Comparison of ENCODE assay signal across 1 cellular context in genomic region chr2:130336150-130336876, GRCh38.
TF ChIP-seq lines count a peak whose summit lies in the region.

No MANE protein-coding gene starts in this region.

TF ChIP-seq in HepG2, 621 proteins besides CTCF, POLR2A, EP300 and RAD21 (continued from another document and continues in another):
- TF ChIP-seq HOMEZ (CRISPR knock-in tag; IDR thresholded peaks at IDR 0.05; ENCODE audit: low read depth) (no peak), FLYWCH1 (CRISPR knock-in tag; IDR thresholded peaks at IDR 0.05) (no peak), CEBPG (CRISPR knock-in tag; IDR thresholded peaks at IDR 0.05) (no peak), BORCS8-MEF2B (CRISPR knock-in tag; IDR thresholded peaks at IDR 0.05) (peak; percentile 39; the same call in 1 of the 2 replicates), UBTF (CRISPR knock-in tag; IDR thresholded peaks at IDR 0.05) (no peak; the same call in 1 of the 2 replicates), ZSCAN5A (CRISPR knock-in tag; IDR thresholded peaks at IDR 0.05; ENCODE audit: borderline replicate concordance) (no peak), ONECUT2 (CRISPR knock-in tag; IDR thresholded peaks at IDR 0.05) (no peak), ZNF580 (CRISPR knock-in tag; IDR thresholded peaks at IDR 0.05; ENCODE audit: borderline replicate concordance, low read depth) (no peak), HIVEP1 (CRISPR knock-in tag; IDR thresholded peaks at IDR 0.05) (no peak), ZNF713 (CRISPR knock-in tag; IDR thresholded peaks at IDR 0.05) (no peak), NFYC (CRISPR knock-in tag; IDR thresholded peaks at IDR 0.05) (no peak), TSC22D2 (CRISPR knock-in tag; IDR thresholded peaks at IDR 0.05; ENCODE audit: borderline replicate concordance) (no peak), ATF7-NPFF (CRISPR knock-in tag; IDR thresholded peaks at IDR 0.05; ENCODE audit: low read depth) (no peak), ZBTB49 (CRISPR knock-in tag; IDR thresholded peaks at IDR 0.05; ENCODE audit: borderline replicate concordance) (no peak), KLF16 (CRISPR knock-in tag; IDR thresholded peaks at IDR 0.05) (no peak), BHLHE40 (IDR thresholded peaks at IDR 0.05; ENCODE audit: low read length) (no peak), SNRNP70 (IDR thresholded peaks at IDR 0.05; ENCODE audit: low read depth, low read length) (no peak), PHF21A (CRISPR knock-in tag; IDR thresholded peaks at IDR 0.05) (no peak), ZNF430 (CRISPR knock-in tag; IDR thresholded peaks at IDR 0.05) (peak; percentile 16), MLX (CRISPR knock-in tag; IDR thresholded peaks at IDR 0.05) (no peak), RBM39 (IDR thresholded peaks at IDR 0.05; ENCODE audit: low read depth, low read length, poor library complexity, severe bottlenecking) (no peak), TCF12 (IDR thresholded peaks at IDR 0.05) (no peak), TCF12 (CRISPR knock-in tag; IDR thresholded peaks at IDR 0.05) (no peak), SMYD3 (CRISPR knock-in tag; IDR thresholded peaks at IDR 0.05) (no peak), CREM (IDR thresholded peaks at IDR 0.05) (no peak), CREM (CRISPR knock-in tag; IDR thresholded peaks at IDR 0.05) (no peak), ZNF318 (CRISPR knock-in tag; IDR thresholded peaks at IDR 0.05) (no peak), WIZ (CRISPR knock-in tag; IDR thresholded peaks at IDR 0.05) (no peak), ZBTB33 (CRISPR knock-in tag; IDR thresholded peaks at IDR 0.05) (peak; percentile 65; the same call in 1 of the 2 replicates), PHF8 (CRISPR knock-in tag; IDR thresholded peaks at IDR 0.05) (0 out of 2 replicates have a peak, but pooled peaks have one; percentile 2), CHCHD3 (CRISPR knock-in tag; IDR thresholded peaks at IDR 0.05) (0 out of 2 replicates have a peak, but pooled peaks have one; percentile 5), SOX13 (IDR thresholded peaks at IDR 0.05) (no peak), SOX13 (CRISPR knock-in tag; conservative IDR thresholded peaks at IDR 0.05 in 1 of 2, IDR thresholded peaks at IDR 0.05 in 1 of 2) (no peak), AFF4 (CRISPR knock-in tag; IDR thresholded peaks at IDR 0.05) (no peak), ZC3H4 (CRISPR knock-in tag; IDR thresholded peaks at IDR 0.05; ENCODE audit: borderline replicate concordance) (no peak), ZBTB7A (CRISPR knock-in tag; IDR thresholded peaks at IDR 0.05) (no peak), ZNF569 (CRISPR knock-in tag; IDR thresholded peaks at IDR 0.05; ENCODE audit: borderline replicate concordance) (no peak), FOXA1 (IDR thresholded peaks at IDR 0.05) (no peak), FOXA1 (CRISPR knock-in tag; IDR thresholded peaks at IDR 0.05) (no peak), ATF1 (CRISPR knock-in tag; IDR thresholded peaks at IDR 0.05) (no peak)
